Comparison of ENCODE assay signal across 17 cellular contexts in the genomic region with DNA sequence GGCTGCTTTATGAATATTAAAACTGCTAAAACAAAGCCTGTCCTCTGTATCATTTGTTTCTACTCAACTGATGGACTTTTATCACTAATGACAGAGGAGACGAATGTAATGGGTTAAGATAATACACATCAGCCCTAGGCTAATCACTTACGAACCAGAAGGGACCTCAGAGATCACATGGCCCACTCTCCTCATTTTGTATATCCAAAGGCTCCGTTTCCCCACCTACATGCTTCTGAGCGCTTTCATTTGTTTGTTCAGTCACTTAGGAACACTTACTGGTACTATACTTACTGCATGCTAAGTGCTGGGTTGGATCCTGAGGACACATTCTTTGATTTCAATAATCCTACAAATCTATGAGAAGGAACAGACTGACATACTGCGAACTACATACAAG.
DNase-seq lines count a peak whose midpoint lies in the region; ATAC-seq and TF ChIP-seq lines count a peak whose summit lies in the region.
"Had no signal": no experiment of that assay in that cellular context is flagged by ENCODE, and none has a peak within 500 bp of the region (broad histone marks: within the 10 kb centered on the region; RNA-seq: fewer than 3 reads in every experiment).

No MANE protein-coding gene starts in this region.

- TF ChIP-seq CTCF in BE2C (IDR thresholded peaks at IDR 0.05; ENCODE audit: low read depth, low read length) (no peak), lower lobe of right lung (IDR thresholded peaks at IDR 0.05) (no peak)

- H3K4me3 ChIP-seq in BE2C (ENCODE audit: low read depth, low read length), result no peak overlapping the region
- no peak overlapping the region for H3K4me3 ChIP-seq in lower lobe of right lung
- H3K4me3 ChIP-seq in CD8-positive, alpha-beta memory T cell (ENCODE audit: low read length), result no peak overlapping the region
- H3K4me3 ChIP-seq: Peyer's patch, SJCRH30 had no signal

- peaks cover 3 to 14% of the 10 kb centered on the region in 2 donors for H3K27me3 Mint-ChIP-seq in CD8-positive, alpha-beta memory T cell

- H3K27me3 ChIP-seq in BE2C (no peaks in the 10 kb centered on the region), lower lobe of right lung (ENCODE audit: low read depth) (no peaks in the 10 kb centered on the region)
- no peaks in the 10 kb centered on the region for H3K27me3 ChIP-seq in CD8-positive, alpha-beta memory T cell (ENCODE audit: insufficient read depth, low read length, poor library complexity, severe bottlenecking)
- H3K27me3 ChIP-seq: Peyer's patch, SJCRH30 had no signal

- H3K27ac ChIP-seq in lower lobe of right lung, result no peak overlapping the region
- no peak overlapping the region for H3K27ac ChIP-seq in CD8-positive, alpha-beta memory T cell (ENCODE audit: low read depth, low read length)
- H3K27ac ChIP-seq: KMS-11, Peyer's patch, SJCRH30 had no signal

- H3K4me3 Mint-ChIP-seq in CD8-positive, alpha-beta memory T cell, result no peak overlapping the region
- H3K4me3 Mint-ChIP-seq in stimulated activated effector memory CD8-positive, alpha-beta T cell treated with anti-CD3 and anti-CD28 coated beads, Interleukin-12 subunit alpha, Interleukin-12 subunit beta, amount 100 ng/mL, for 72 hours, result no peak overlapping the region
- H3K4me3 Mint-ChIP-seq: CD14-positive monocyte had no signal

- no peak overlapping the region for H3K27ac Mint-ChIP-seq in CD8-positive, alpha-beta memory T cell
- H3K27ac Mint-ChIP-seq in stimulated activated effector memory CD8-positive, alpha-beta T cell treated with anti-CD3 and anti-CD28 coated beads, Interleukin-12 subunit alpha, Interleukin-12 subunit beta, amount 100 ng/mL, for 72 hours, result no peak overlapping the region
- H3K27ac Mint-ChIP-seq: CD14-positive monocyte had no signal

- H3K36me3 ChIP-seq in BE2C (no peaks in the 10 kb centered on the region; the same call in 1 of the 2 replicates), lower lobe of right lung (no peaks in the 10 kb centered on the region)
- no peaks in the 10 kb centered on the region for H3K36me3 ChIP-seq in CD8-positive, alpha-beta memory T cell (ENCODE audit: insufficient read depth, low read length)
- H3K36me3 ChIP-seq: Peyer's patch, SJCRH30 had no signal

- POLR2A ChIA-PET in CD8-positive, alpha-beta memory T cell (lab: Charles Lee), result no interaction called here

- H3K4me1 Mint-ChIP-seq in CD8-positive, alpha-beta memory T cell, result no peaks in the 10 kb centered on the region
- no peaks in the 10 kb centered on the region for H3K4me1 Mint-ChIP-seq in stimulated activated effector memory CD8-positive, alpha-beta T cell treated with anti-CD3 and anti-CD28 coated beads, Interleukin-12 subunit alpha, Interleukin-12 subunit beta, amount 100 ng/mL, for 72 hours

- H3K9me3 ChIP-seq in BE2C (no peaks in the 10 kb centered on the region), lower lobe of right lung (no peaks in the 10 kb centered on the region)
- no peaks in the 10 kb centered on the region for H3K9me3 ChIP-seq in CD8-positive, alpha-beta memory T cell (ENCODE audit: low read length)
- H3K9me3 ChIP-seq: Peyer's patch, SJCRH30 had no signal

- no peaks in the 10 kb centered on the region for H3K36me3 Mint-ChIP-seq in CD8-positive, alpha-beta memory T cell
- H3K36me3 Mint-ChIP-seq in stimulated activated effector memory CD8-positive, alpha-beta T cell treated with anti-CD3 and anti-CD28 coated beads, Interleukin-12 subunit alpha, Interleukin-12 subunit beta, amount 100 ng/mL, for 72 hours, result no peaks in the 10 kb centered on the region
- H3K36me3 Mint-ChIP-seq: CD14-positive monocyte had no signal

- H3K4me1 ChIP-seq in BE2C (peaks cover 37% of the 10 kb centered on the region), lower lobe of right lung (no peaks in the 10 kb centered on the region)
- H3K4me1 ChIP-seq in CD8-positive, alpha-beta memory T cell (ENCODE audit: insufficient read depth, low read length), result no peaks in the 10 kb centered on the region
- H3K4me1 ChIP-seq: Peyer's patch, SJCRH30 had no signal

- ATAC-seq in lower lobe of right lung, result peak; percentile 93 to 97
- no peak for ATAC-seq in stimulated activated effector memory CD8-positive, alpha-beta T cell treated with anti-CD3 and anti-CD28 coated beads, Interleukin-12 subunit alpha, Interleukin-12 subunit beta, amount 100 ng/mL, for 72 hours
- ATAC-seq: HCT116 had no signal

- intact Hi-C loops in lower lobe of right lung (cut with DNase I), result no loop called here

- no peaks in the 10 kb centered on the region for H3K9me3 Mint-ChIP-seq in CD8-positive, alpha-beta memory T cell
- H3K9me3 Mint-ChIP-seq in stimulated activated effector memory CD8-positive, alpha-beta T cell treated with anti-CD3 and anti-CD28 coated beads, Interleukin-12 subunit alpha, Interleukin-12 subunit beta, amount 100 ng/mL, for 72 hours, result no peaks in the 10 kb centered on the region
- H3K9me3 Mint-ChIP-seq: CD14-positive monocyte had no signal

- CTCF ChIA-PET in CD8-positive, alpha-beta memory T cell (lab: Charles Lee), result no interaction called here

- in situ Hi-C loops in KBM-7 (cut with MboI; ENCODE audit: low pct_unique_long_range_greater_than_20kb, low sequenced_read_pairs), result no loop called here

- DNase-seq in BE2C (peak; percentile 39), NCI-H187 (lab: John Stamatoyannopoulos, UW) (peak; percentile 33 to 34), NCI-H69 (lab: John Stamatoyannopoulos, UW) (peak; percentile 42), lower lobe of right lung (no peak), KBM-7 (no peak)
- no peak for DNase-seq in CD8-positive, alpha-beta memory T cell
- no peak for DNase-seq in activated naive CD4-positive, alpha-beta T cell (lab: John Stamatoyannopoulos, UW)
- no peak for DNase-seq in stimulated activated effector memory CD8-positive, alpha-beta T cell treated with anti-CD3 and anti-CD28 coated beads, Interleukin-12 subunit alpha, Interleukin-12 subunit beta, amount 100 ng/mL, for 72 hours (ENCODE audit: low spot score in 2 of 2)
- DNase-seq: NCI-H1092 treated with DMSO at 0.1 percent for 48 hours, NCI-H1930, NCI-H446 treated with DMSO at 0.1 percent for 48 hours, NCI-H748 treated with DMSO at 0.1 percent for 48 hours, Peyer's patch, SJCRH30 had no signal

Comparison
In these comparisons a context has a peak if more than half of its experiments do, and no peak if none do; other contexts are left out.
1. DNase-seq: peak in BE2C (single experiment), NCI-H187 (2 of 2) and NCI-H69 (single experiment); none in lower lobe of right lung (single experiment), CD8-positive, alpha-beta memory T cell (0 of 5), KBM-7 (single experiment), activated naive CD4-positive, alpha-beta T cell (0 of 4) and stimulated activated effector memory CD8-positive, alpha-beta T cell treated with anti-CD3 and anti-CD28 coated beads, Interleukin-12 subunit alpha, Interleukin-12 subunit beta, amount 100 ng/mL, for 72 hours (0 of 2).